19 cellular contexts compared by ENCODE assay signal in genomic region chr1:30267856-30268255, GRCh38.
DNase-seq lines count a peak whose midpoint lies in the region; ATAC-seq and TF ChIP-seq lines count a peak whose summit lies in the region.
"Had no signal": no experiment of that assay in that cellular context is flagged by ENCODE, and none has a peak within 500 bp of the region (broad histone marks: within the 10 kb centered on the region; RNA-seq: fewer than 3 reads in every experiment).

No MANE protein-coding gene starts in this region.

- H3K9me3 ChIP-seq in heart left ventricle = no peaks in the 10 kb centered on the region
- H3K9me3 ChIP-seq in sigmoid colon = no peaks in the 10 kb centered on the region
- H3K9me3 ChIP-seq: A549, Caco-2 had no signal

- H3K27ac Mint-ChIP-seq in chondrocyte (ENCODE audit: unreplicated experiment) = no peak overlapping the region
- H3K27ac Mint-ChIP-seq in activated CD8-positive, alpha-beta T cell treated with anti-CD3 and anti-CD28 coated beads, Interleukin-2, amount 10 ng/mL, durations not matched to agents 7 days and 5 days = no peak overlapping the region
- H3K27ac Mint-ChIP-seq: B cell; CD4-positive, alpha-beta T cell; CD8-positive, alpha-beta T cell had no signal

- H3K27me3 ChIP-seq in heart left ventricle (peaks cover 0 to 30% (median 0%) of the 10 kb centered on the region in 9 donors), sigmoid colon (peaks cover 0 to 10% (median 0%) of the 10 kb centered on the region in 3 donors)
- H3K27me3 ChIP-seq: BLaER1 treated with 17β-estradiol and CSF1 and Interleukin-3, amounts not matched to agents 10 nM and 100 nM had no signal

- H3K9me3 Mint-ChIP-seq in chondrocyte (ENCODE audit: low read depth) = no peaks in the 10 kb centered on the region
- no peaks in the 10 kb centered on the region for H3K9me3 Mint-ChIP-seq in activated CD8-positive, alpha-beta T cell treated with anti-CD3 and anti-CD28 coated beads, Interleukin-2, amount 10 ng/mL, durations not matched to agents 7 days and 5 days (ENCODE audit: insufficient read depth)
- H3K9me3 Mint-ChIP-seq: CD4-positive, alpha-beta T cell; CD8-positive, alpha-beta T cell had no signal

- TF ChIP-seq POLR2A in heart left ventricle (IDR thresholded peaks at IDR 0.05) = no peak
- TF ChIP-seq POLR2A in sigmoid colon (IDR thresholded peaks at IDR 0.05) = no peak

- TF ChIP-seq CTCF in heart left ventricle (IDR thresholded peaks at IDR 0.05) = no peak
- TF ChIP-seq CTCF in chondrocyte (IDR thresholded peaks at IDR 0.05) = no peak
- no peak for TF ChIP-seq CTCF in sigmoid colon (IDR thresholded peaks at IDR 0.05)

- POLR2A ChIA-PET in activated CD8-positive, alpha-beta T cell treated with anti-CD3 and anti-CD28 coated beads, Interleukin-2, amount 10 ng/mL, durations not matched to agents 7 days and 5 days (lab: Charles Lee) = no interaction called here

- H3K4me1 ChIP-seq in heart left ventricle (peaks cover 0 to 4% (median 0%) of the 10 kb centered on the region in 12 donors), sigmoid colon (no peaks in the 10 kb centered on the region)
- H3K4me1 ChIP-seq: A549, Caco-2 had no signal

- peaks cover 26% of the 10 kb centered on the region for H3K27me3 Mint-ChIP-seq in chondrocyte (ENCODE audit: low read depth)
- no peaks in the 10 kb centered on the region for H3K27me3 Mint-ChIP-seq in activated CD8-positive, alpha-beta T cell treated with anti-CD3 and anti-CD28 coated beads, Interleukin-2, amount 10 ng/mL, durations not matched to agents 7 days and 5 days (ENCODE audit: low read depth)

- no peak for ATAC-seq in heart left ventricle
- ATAC-seq in activated CD8-positive, alpha-beta T cell treated with anti-CD3 and anti-CD28 coated beads, Interleukin-2, amount 10 ng/mL, durations not matched to agents 7 days and 5 days = no peak
- ATAC-seq: A549; CD8-positive, alpha-beta T cell had no signal

- DNase-seq in cardiac septum (ENCODE audit: low spot score) = peak; percentile 44
- DNase-seq in heart left ventricle = no peak
- DNase-seq in chondrocyte (ENCODE audit: low spot score) = peak; percentile 6
- DNase-seq in sigmoid colon = peak; percentile 12
- DNase-seq in activated CD8-positive, alpha-beta T cell treated with anti-CD3 and anti-CD28 coated beads, Interleukin-2, amount 10 ng/mL, durations not matched to agents 7 days and 5 days = no peak
- DNase-seq in stimulated activated naive CD4-positive, alpha-beta T cell treated with Interleukin-2 at 50 U/mL for 16 hours (lab: John Stamatoyannopoulos, UW) = no peak
- no peak for DNase-seq in KG1 (lab: John Stamatoyannopoulos, UW)
- DNase-seq: AML-193; Caco-2; Calu3; CD8-positive, alpha-beta T cell; DMS79 treated with DMSO at 0.1 percent for 48 hours; GF-D8 had no signal

- H3K27ac ChIP-seq in heart left ventricle = no peak overlapping the region
- H3K27ac ChIP-seq in sigmoid colon = no peak overlapping the region
- H3K27ac ChIP-seq: 22Rv1; A549; BLaER1 treated with 17β-estradiol and CSF1 and Interleukin-3, amounts not matched to agents 10 nM and 100 nM; C4-2B had no signal

- intact Hi-C loops in cardiac septum (cut with DNase I) = no loop called here
- intact Hi-C loops in heart left ventricle (cut with DNase I) = no loop called here
- intact Hi-C loops in sigmoid colon (cut with DNase I) = no loop called here

- no peak for TF ChIP-seq EP300 in sigmoid colon (IDR thresholded peaks at IDR 0.05)

- 74 to 90% (median 82%) methylated on average over 6 of the region's 6 CpGs for WGBS in heart left ventricle, 4 donors
- 64 to 75% methylated on average over 6 of the region's 6 CpGs for WGBS in sigmoid colon, 2 donors

- CTCF ChIA-PET in activated CD8-positive, alpha-beta T cell treated with anti-CD3 and anti-CD28 coated beads, Interleukin-2, amount 10 ng/mL, durations not matched to agents 7 days and 5 days (lab: Charles Lee) = no interaction called here

- H3K36me3 ChIP-seq in heart left ventricle (no peaks in the 10 kb centered on the region), sigmoid colon (no peaks in the 10 kb centered on the region)
- H3K36me3 ChIP-seq: BLaER1 treated with 17β-estradiol and CSF1 and Interleukin-3, amounts not matched to agents 10 nM and 100 nM had no signal

- no peaks in the 10 kb centered on the region for H3K4me1 Mint-ChIP-seq in chondrocyte (ENCODE audit: low read depth)
- H3K4me1 Mint-ChIP-seq in activated CD8-positive, alpha-beta T cell treated with anti-CD3 and anti-CD28 coated beads, Interleukin-2, amount 10 ng/mL, durations not matched to agents 7 days and 5 days (ENCODE audit: low read depth) = no peaks in the 10 kb centered on the region
- H3K4me1 Mint-ChIP-seq: B cell had no signal

- H3K4me3 ChIP-seq in heart left ventricle = no peak overlapping the region
- H3K4me3 ChIP-seq in sigmoid colon = no peak overlapping the region
- H3K4me3 ChIP-seq: A549; BLaER1 treated with 17β-estradiol and CSF1 and Interleukin-3, amounts not matched to agents 10 nM and 100 nM had no signal

- no peak overlapping the region for H3K4me3 Mint-ChIP-seq in chondrocyte (ENCODE audit: unreplicated experiment)
- H3K4me3 Mint-ChIP-seq in activated CD8-positive, alpha-beta T cell treated with anti-CD3 and anti-CD28 coated beads, Interleukin-2, amount 10 ng/mL, durations not matched to agents 7 days and 5 days = no peak overlapping the region
- H3K4me3 Mint-ChIP-seq: B cell; CD4-positive, alpha-beta T cell; CD8-positive, alpha-beta T cell had no signal

- H3K36me3 Mint-ChIP-seq in chondrocyte (ENCODE audit: low read depth) = no peaks in the 10 kb centered on the region
- no peaks in the 10 kb centered on the region for H3K36me3 Mint-ChIP-seq in activated CD8-positive, alpha-beta T cell treated with anti-CD3 and anti-CD28 coated beads, Interleukin-2, amount 10 ng/mL, durations not matched to agents 7 days and 5 days (ENCODE audit: low read depth)
- H3K36me3 Mint-ChIP-seq: CD8-positive, alpha-beta T cell had no signal

Comparison
In these comparisons a context has a peak if more than half of its experiments do, and no peak if none do; other contexts are left out.
1. DNase-seq: peak in cardiac septum (single experiment), chondrocyte (single experiment) and sigmoid colon (single experiment); none in heart left ventricle (0 of 5), activated CD8-positive, alpha-beta T cell treated with anti-CD3 and anti-CD28 coated beads, Interleukin-2, amount 10 ng/mL, durations not matched to agents 7 days and 5 days (single experiment), stimulated activated naive CD4-positive, alpha-beta T cell treated with Interleukin-2 at 50 U/mL for 16 hours (single experiment) and KG1 (single experiment).